8 cellular contexts compared by ENCODE assay signal in the genomic region with DNA sequence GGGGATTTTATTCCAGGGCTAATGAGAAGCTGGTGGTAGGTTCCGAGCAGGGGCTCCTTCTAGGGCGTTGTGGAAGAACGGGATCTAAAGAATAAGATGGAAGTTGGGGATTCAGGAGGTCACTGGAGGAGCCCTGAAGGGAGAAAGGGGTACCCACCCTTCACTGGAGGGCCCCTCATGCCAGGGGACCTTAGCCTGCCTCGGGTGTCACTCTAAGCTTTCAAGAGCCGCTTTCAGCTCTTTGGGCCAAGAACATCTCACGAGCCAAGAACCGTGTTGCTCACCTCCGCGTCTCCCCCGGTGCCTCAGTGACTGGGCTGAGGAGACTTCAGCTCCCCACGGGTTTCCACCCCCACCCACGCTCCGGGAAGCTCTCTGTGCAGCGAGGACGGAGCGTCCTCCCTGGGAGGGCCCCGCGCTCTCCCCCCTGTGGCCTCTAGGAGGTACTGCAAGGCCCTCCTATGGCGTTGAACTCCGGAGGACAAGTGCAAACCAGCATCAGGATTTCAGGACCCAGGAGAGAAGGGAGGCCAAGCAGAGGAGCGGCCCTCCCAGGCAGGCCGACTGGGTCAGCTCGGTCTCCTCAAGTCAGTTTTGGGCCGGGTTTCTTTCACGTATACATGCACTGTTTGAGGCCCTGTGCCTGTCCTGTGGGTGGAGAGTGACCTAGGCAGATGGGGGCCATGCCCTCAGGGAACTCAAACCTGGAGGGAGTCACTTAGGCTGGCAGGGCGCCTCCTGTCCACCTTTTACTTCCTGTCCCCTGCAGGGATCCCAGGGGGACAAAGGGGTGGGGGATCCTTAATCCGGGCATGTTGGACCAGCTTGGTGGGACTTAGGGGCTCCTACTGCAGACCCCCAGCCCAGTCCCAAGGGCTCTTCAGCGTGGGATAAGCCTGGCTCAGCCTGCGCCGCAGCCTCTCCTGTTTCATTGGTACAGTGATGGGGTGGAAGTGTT. TPM values are rescaled to one million over a fixed set of nuclear protein-coding genes. Genes with fewer than 3 reads are reported as not detected.
DNase-seq lines count a peak whose midpoint lies in the region; ATAC-seq and TF ChIP-seq lines count a peak whose summit lies in the region.

No MANE protein-coding gene starts in this region.

- no peaks in the 10 kb centered on the region for H3K36me3 ChIP-seq in lower lobe of right lung

- in situ Hi-C loops in GM13976 (cut with MboI; ENCODE audit: low sequenced_read_pairs, unreplicated experiment) = loop anchor here (10.0 kb wide), 1 partner anchor 141 kb away; a partner anchor contains a TSS

- H3K27ac ChIP-seq in AG04450 (ENCODE audit: low read depth, low read length) = no peak overlapping the region
- H3K27ac ChIP-seq in lower lobe of right lung = no peak overlapping the region

- H3K9me3 ChIP-seq in AG04450 (ENCODE audit: control insufficient read depth, insufficient read depth, low read length) = no peaks in the 10 kb centered on the region
- no peaks in the 10 kb centered on the region for H3K9me3 ChIP-seq in lower lobe of right lung

- TF ChIP-seq CTCF in AG04450 (IDR thresholded peaks at IDR 0.05; ENCODE audit: low read depth, low read length) = peak; percentile 96
- TF ChIP-seq CTCF in GM13976 (IDR thresholded peaks at IDR 0.05; ENCODE audit: borderline replicate concordance, control extremely low read depth, extremely low read depth, insufficient read depth, missing control alignments) = peak; percentile 96
- peak; percentile 99 for TF ChIP-seq CTCF in lower lobe of right lung (IDR thresholded peaks at IDR 0.05)

- intact Hi-C loops in lower lobe of right lung (cut with DNase I) = no loop called here

- peak; percentile 10 for DNase-seq in AG04450 (ENCODE audit: low read depth, low spot score)
- DNase-seq in GM13976 (ENCODE audit: low spot score) = peak; percentile 92
- DNase-seq in NCI-H2171 (lab: John Stamatoyannopoulos, UW) = peak; percentile 45
- peak; percentile 63 to 74 for DNase-seq in activated CD4-positive, alpha-beta T cell treated with anti-CD3 and anti-CD28 coated beads, Interleukin-2, amount 50 U/mL, for 24 hours (ENCODE audit: low read depth in 1 of 2, low spot score in 1 of 2)
- peak; percentile 46 for DNase-seq in dedifferentiated amniotic fluid mesenchymal stem cell (ENCODE audit: extremely low spot score)
- DNase-seq in lower lobe of right lung = peak; percentile 85
- peak; percentile 51 for DNase-seq in stimulated activated CD8-positive, alpha-beta memory T cell treated with anti-CD3 and anti-CD28 coated beads, Interleukin-12 subunit alpha, Interleukin-12 subunit beta, amount 100 ng/mL, for 24 hours (ENCODE audit: extremely low read depth)

- POLR2A ChIA-PET in AG04450 (lab: Yijun Ruan, JAX) = interaction anchor here (0.6 kb wide), 1 partner anchor 316 kb away, joined by 5 read pairs; no protein-coding TSS in a partner anchor

- ATAC-seq in lower lobe of right lung (peak; percentile 94 to 96), HG03196 (IDR thresholded peaks at IDR 0.05; ENCODE audit: unreplicated experiment) (no peak)

- H3K4me3 ChIP-seq in AG04450 (ENCODE audit: low read depth, low read length) (no peak overlapping the region), lower lobe of right lung (no peak overlapping the region)

- H3K27me3 ChIP-seq in AG04450 (ENCODE audit: control insufficient read depth, insufficient read depth, low read length) (peaks cover 7% of the 10 kb centered on the region), lower lobe of right lung (ENCODE audit: low read depth) (peaks cover 10% of the 10 kb centered on the region)

- CTCF ChIA-PET in AG04450 (lab: Charles Lee) = interaction anchor here (0.6 to 1.6 kb wide), 31 partner anchors 8 to 451 kb away, joined by 3 to 46 read pairs (median 4); no protein-coding TSS in a partner anchor

- peaks cover 8% of the 10 kb centered on the region for H3K4me1 ChIP-seq in lower lobe of right lung

RNA-seq across cellular contexts. Expression of a gene that starts 5.1 kb away (rescaled TPM):
- polyA plus RNA-seq in AG04450 (2011; rRNA removed) = not detected in 2 replicates
- not detected in 2 replicates for polyA minus RNA-seq in AG04450 (2011; rRNA and poly(A)+ RNA removed)
- 0.89 TPM for total RNA-seq in lower lobe of right lung

RNA-seq across cellular contexts. Expression of a gene that starts 18.1 kb away (rescaled TPM):
- polyA plus RNA-seq in AG04450 (2011; rRNA removed) = 1.3 and 1.6 TPM in 2 replicates
- polyA minus RNA-seq in AG04450 (2011; rRNA and poly(A)+ RNA removed) = 0.35 and 0.46 TPM in 2 replicates
- 70.7 TPM for total RNA-seq in lower lobe of right lung

RNA-seq across cellular contexts. Expression of a gene that starts 32.7 kb away (rescaled TPM):
- polyA plus RNA-seq in AG04450 (2011; rRNA removed) = 1.8 and 2.1 TPM in 2 replicates
- polyA minus RNA-seq in AG04450 (2011; rRNA and poly(A)+ RNA removed) = 0.30 and 1.1 TPM in 2 replicates
- total RNA-seq in lower lobe of right lung = not detected

RNA-seq across cellular contexts. Expression of a gene that starts 37.9 kb away (rescaled TPM):
- polyA plus RNA-seq in AG04450 (2011; rRNA removed) = not detected in 2 replicates
- polyA minus RNA-seq in AG04450 (2011; rRNA and poly(A)+ RNA removed) = not detected in 2 replicates
- total RNA-seq in lower lobe of right lung = not detected

RNA-seq across cellular contexts. Expression of a gene that starts 47.3 kb away (rescaled TPM):
- polyA plus RNA-seq in AG04450 (2011; rRNA removed) = not detected in 2 replicates
- not detected in 2 replicates for polyA minus RNA-seq in AG04450 (2011; rRNA and poly(A)+ RNA removed)
- total RNA-seq in lower lobe of right lung = 4.7 TPM

Comparison
In these comparisons a context has a peak if more than half of its experiments do, and no peak if none do; other contexts are left out.
1. DNase-seq: peak in every context shown above with its lines; median percentile 92 in GM13976; 85 in lower lobe of right lung; 68 in activated CD4-positive, alpha-beta T cell treated with anti-CD3 and anti-CD28 coated beads, Interleukin-2, amount 50 U/mL, for 24 hours; 51 in stimulated activated CD8-positive, alpha-beta memory T cell treated with anti-CD3 and anti-CD28 coated beads, Interleukin-12 subunit alpha, Interleukin-12 subunit beta, amount 100 ng/mL, for 24 hours; 46 in dedifferentiated amniotic fluid mesenchymal stem cell; 45 in NCI-H2171; 10 in AG04450.